Comparison of ENCODE assay signal across 1 cellular context in genomic region chr2:38750011-38750792, GRCh38.
TF ChIP-seq lines count a peak whose summit lies in the region.

No MANE protein-coding gene starts in this region.

TF ChIP-seq in K562, 482 proteins besides CTCF, POLR2A, EP300 and RAD21 (continued from another document):
- TF ChIP-seq ARNT (IDR thresholded peaks at IDR 0.05) (no peak), DDX20 (tag; IDR thresholded peaks at IDR 0.05; ENCODE audit: low read depth) (no peak), POLR2G (IDR thresholded peaks at IDR 0.05; ENCODE audit: low read depth, low read length) (peak; percentile 78), BRF2 (IDR thresholded peaks at IDR 0.05; ENCODE audit: borderline replicate concordance, insufficient read depth, insufficient read length) (no peak), MNT (conservative IDR thresholded peaks at IDR 0.05) (peak in 1 of 2 experiments; percentile 63), KLF1 (tag; IDR thresholded peaks at IDR 0.05) (no peak), HDAC1 (IDR thresholded peaks at IDR 0.05) (peak in 1 of 2 experiments; percentile 52; a peak in 1 of 4 replicates), U2AF1 (optimal IDR thresholded peaks at IDR 0.05; ENCODE audit: low read depth, low read length) (peak; percentile 29), ZNF57 (CRISPR knock-in tag; IDR thresholded peaks at IDR 0.05) (no peak), GTF2E2 (tag; IDR thresholded peaks at IDR 0.05) (no peak), NCOA4 (IDR thresholded peaks at IDR 0.05; ENCODE audit: partially characterized antibody) (no peak), BCOR (IDR thresholded peaks at IDR 0.05) (no peak), PTBP1 (IDR thresholded peaks at IDR 0.05; ENCODE audit: low read depth, low read length) (0 out of 2 replicates have a peak, but pooled peaks have one; percentile 20), NONO (IDR thresholded peaks at IDR 0.05; ENCODE audit: low read depth in 2 of 2, low read length in 1 of 2) (peak; percentile 58 to 86; a peak in 3 of 4 replicates), GMEB1 (CRISPR knock-in tag; IDR thresholded peaks at IDR 0.05) (0 out of 2 replicates have a peak, but pooled peaks have one; percentile 25), NR2C2 (CRISPR knock-in tag; IDR thresholded peaks at IDR 0.05) (no peak), NR2C2 (tag; IDR thresholded peaks at IDR 0.05) (no peak), NCOR1 (IDR thresholded peaks at IDR 0.05) (no peak), NRF1 (conservative IDR thresholded peaks at IDR 0.05 in 1 of 2, IDR thresholded peaks at IDR 0.05 in 1 of 2) (peak in 1 of 2 experiments; percentile 41; a peak in 2 of 4 replicates), CBFB (CRISPR knock-in tag; IDR thresholded peaks at IDR 0.05) (no peak), LARP7 (IDR thresholded peaks at IDR 0.05) (no peak), ZSCAN29 (IDR thresholded peaks at IDR 0.05) (0 out of 2 replicates have a peak, but pooled peaks have one; percentile 39), HNRNPH1 (optimal IDR thresholded peaks at IDR 0.05; ENCODE audit: low read depth, low read length) (peak; percentile 57), ESRRA (IDR thresholded peaks at IDR 0.05; ENCODE audit: borderline replicate concordance, low read depth) (no peak; the same call in 1 of the 2 replicates), TCFL5 (CRISPR knock-in tag; conservative IDR thresholded peaks at IDR 0.05) (no peak), COPS2 (conservative IDR thresholded peaks at IDR 0.05) (no peak), ELF2 (CRISPR knock-in tag; IDR thresholded peaks at IDR 0.05) (0 out of 2 replicates have a peak, but pooled peaks have one; percentile 15), ELF4 (CRISPR knock-in tag; IDR thresholded peaks at IDR 0.05) (0 out of 2 replicates have a peak, but pooled peaks have one; percentile 33), SNIP1 (IDR thresholded peaks at IDR 0.05; ENCODE audit: low read depth) (no peak), HES1 (IDR thresholded peaks at IDR 0.05; ENCODE audit: low read depth) (no peak), ZSCAN32 (CRISPR knock-in tag; IDR thresholded peaks at IDR 0.05) (0 out of 2 replicates have a peak, but pooled peaks have one; percentile 53), JUN (IDR thresholded peaks at IDR 0.05; ENCODE audit: borderline replicate concordance, low read depth, low read length) (no peak), JUN (CRISPR knock-in tag; IDR thresholded peaks at IDR 0.05; ENCODE audit: borderline replicate concordance) (0 out of 2 replicates have a peak, but pooled peaks have one; percentile 38), WHSC1 (IDR thresholded peaks at IDR 0.05; ENCODE audit: low read length) (no peak), HNRNPK (IDR thresholded peaks at IDR 0.05; ENCODE audit: low read depth, low read length, poor library complexity, severe bottlenecking) (no peak), SIN3A (IDR thresholded peaks at IDR 0.05; ENCODE audit: borderline replicate concordance in 2 of 2, control insufficient read depth in 1 of 2, low read depth in 2 of 2, low read length in 2 of 2) (peak in 1 of 2 experiments; percentile 79; a peak in 1 of 4 replicates), CCNT2 (IDR thresholded peaks at IDR 0.05; ENCODE audit: borderline replicate concordance, extremely low read depth, insufficient read length, low read depth, low read length) (peak; percentile 81), ZC3H4 (CRISPR knock-in tag; IDR thresholded peaks at IDR 0.05; ENCODE audit: borderline replicate concordance) (no peak; the same call in 1 of the 2 replicates), MYBL2 (IDR thresholded peaks at IDR 0.05; ENCODE audit: low read depth) (no peak), MYBL2 (CRISPR knock-in tag; IDR thresholded peaks at IDR 0.05; ENCODE audit: borderline replicate concordance) (no peak), ZNF280B (CRISPR knock-in tag; IDR thresholded peaks at IDR 0.05) (no peak), TBL1XR1 (IDR thresholded peaks at IDR 0.05; ENCODE audit: low read length in 2 of 2) (peak in 1 of 2 experiments; percentile 8; a peak in 1 of 4 replicates), SMAD4 (CRISPR knock-in tag; conservative IDR thresholded peaks at IDR 0.05) (no peak), FIP1L1 (IDR thresholded peaks at IDR 0.05; ENCODE audit: low read depth, low read length, poor library complexity, severe bottlenecking) (peak; percentile 84), BRD4 (IDR thresholded peaks at IDR 0.05) (peak; percentile 69; the same call in 1 of the 2 replicates), RB1 (IDR thresholded peaks at IDR 0.05; ENCODE audit: low read depth) (peak; percentile 72; the same call in 1 of the 2 replicates), HNRNPUL1 (IDR thresholded peaks at IDR 0.05; ENCODE audit: low read length) (peak; percentile 86), BRF1 (IDR thresholded peaks at IDR 0.05; ENCODE audit: borderline replicate concordance, extremely low read depth, insufficient read length) (no peak), MLX (CRISPR knock-in tag; conservative IDR thresholded peaks at IDR 0.05) (0 out of 4 replicates have a peak, but pooled peaks of 1 of the 2 experiments have one; percentile 43), TRIM28 (IDR thresholded peaks at IDR 0.05) (no peak), PHB (CRISPR knock-in tag; IDR thresholded peaks at IDR 0.05) (no peak), HNRNPL (IDR thresholded peaks at IDR 0.05; ENCODE audit: low read depth, low read length) (peak; percentile 52; the same call in 1 of the 2 replicates), NFIX (CRISPR knock-in tag; IDR thresholded peaks at IDR 0.05; ENCODE audit: low read depth) (no peak), TAF1 (IDR thresholded peaks at IDR 0.05; ENCODE audit: control insufficient read depth, extremely low read depth, insufficient read depth, low read length, severe bottlenecking) (peak; percentile 20)
- TF ChIP-seq, protein P1, sequence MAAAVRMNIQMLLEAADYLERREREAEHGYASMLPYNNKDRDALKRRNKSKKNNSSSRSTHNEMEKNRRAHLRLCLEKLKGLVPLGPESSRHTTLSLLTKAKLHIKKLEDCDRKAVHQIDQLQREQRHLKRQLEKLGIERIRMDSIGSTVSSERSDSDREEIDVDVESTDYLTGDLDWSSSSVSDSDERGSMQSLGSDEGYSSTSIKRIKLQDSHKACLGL (CRISPR knock-in tag; IDR thresholded peaks at IDR 0.05; ENCODE audit: borderline replicate concordance, poor library complexity, severe bottlenecking), result no peak
- TF ChIP-seq, protein P2, sequence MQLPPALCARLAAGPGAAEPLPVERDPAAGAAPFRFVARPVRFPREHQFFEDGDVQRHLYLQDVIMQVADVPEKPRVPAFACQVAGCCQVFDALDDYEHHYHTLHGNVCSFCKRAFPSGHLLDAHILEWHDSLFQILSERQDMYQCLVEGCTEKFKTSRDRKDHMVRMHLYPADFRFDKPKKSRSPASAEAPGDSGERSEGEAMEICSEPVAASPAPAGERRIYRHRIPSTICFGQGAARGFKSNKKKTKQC (CRISPR knock-in tag; IDR thresholded peaks at IDR 0.05), result 0 out of 2 replicates have a peak, but pooled peaks have one; percentile 16
- TF ChIP-seq, protein P3, sequence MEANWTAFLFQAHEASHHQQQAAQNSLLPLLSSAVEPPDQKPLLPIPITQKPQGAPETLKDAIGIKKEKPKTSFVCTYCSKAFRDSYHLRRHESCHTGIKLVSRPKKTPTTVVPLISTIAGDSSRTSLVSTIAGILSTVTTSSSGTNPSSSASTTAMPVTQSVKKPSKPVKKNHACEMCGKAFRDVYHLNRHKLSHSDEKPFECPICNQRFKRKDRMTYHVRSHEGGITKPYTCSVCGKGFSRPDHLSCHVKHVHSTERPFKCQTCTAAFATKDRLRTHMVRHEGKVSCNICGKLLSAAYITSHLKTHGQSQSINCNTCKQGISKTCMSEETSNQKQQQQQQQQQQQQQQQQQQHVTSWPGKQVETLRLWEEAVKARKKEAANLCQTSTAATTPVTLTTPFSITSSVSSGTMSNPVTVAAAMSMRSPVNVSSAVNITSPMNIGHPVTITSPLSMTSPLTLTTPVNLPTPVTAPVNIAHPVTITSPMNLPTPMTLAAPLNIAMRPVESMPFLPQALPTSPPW (CRISPR knock-in tag; IDR thresholded peaks at IDR 0.05), result no peak
- TF ChIP-seq, protein P4, sequence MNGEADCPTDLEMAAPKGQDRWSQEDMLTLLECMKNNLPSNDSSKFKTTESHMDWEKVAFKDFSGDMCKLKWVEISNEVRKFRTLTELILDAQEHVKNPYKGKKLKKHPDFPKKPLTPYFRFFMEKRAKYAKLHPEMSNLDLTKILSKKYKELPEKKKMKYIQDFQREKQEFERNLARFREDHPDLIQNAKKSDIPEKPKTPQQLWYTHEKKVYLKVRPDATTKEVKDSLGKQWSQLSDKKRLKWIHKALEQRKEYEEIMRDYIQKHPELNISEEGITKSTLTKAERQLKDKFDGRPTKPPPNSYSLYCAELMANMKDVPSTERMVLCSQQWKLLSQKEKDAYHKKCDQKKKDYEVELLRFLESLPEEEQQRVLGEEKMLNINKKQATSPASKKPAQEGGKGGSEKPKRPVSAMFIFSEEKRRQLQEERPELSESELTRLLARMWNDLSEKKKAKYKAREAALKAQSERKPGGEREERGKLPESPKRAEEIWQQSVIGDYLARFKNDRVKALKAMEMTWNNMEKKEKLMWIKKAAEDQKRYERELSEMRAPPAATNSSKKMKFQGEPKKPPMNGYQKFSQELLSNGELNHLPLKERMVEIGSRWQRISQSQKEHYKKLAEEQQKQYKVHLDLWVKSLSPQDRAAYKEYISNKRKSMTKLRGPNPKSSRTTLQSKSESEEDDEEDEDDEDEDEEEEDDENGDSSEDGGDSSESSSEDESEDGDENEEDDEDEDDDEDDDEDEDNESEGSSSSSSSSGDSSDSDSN (IDR thresholded peaks at IDR 0.05; ENCODE audit: borderline replicate concordance in 1 of 2, low read depth in 2 of 2, low read length in 2 of 2), result no peak
- TF ChIP-seq, protein P5, sequence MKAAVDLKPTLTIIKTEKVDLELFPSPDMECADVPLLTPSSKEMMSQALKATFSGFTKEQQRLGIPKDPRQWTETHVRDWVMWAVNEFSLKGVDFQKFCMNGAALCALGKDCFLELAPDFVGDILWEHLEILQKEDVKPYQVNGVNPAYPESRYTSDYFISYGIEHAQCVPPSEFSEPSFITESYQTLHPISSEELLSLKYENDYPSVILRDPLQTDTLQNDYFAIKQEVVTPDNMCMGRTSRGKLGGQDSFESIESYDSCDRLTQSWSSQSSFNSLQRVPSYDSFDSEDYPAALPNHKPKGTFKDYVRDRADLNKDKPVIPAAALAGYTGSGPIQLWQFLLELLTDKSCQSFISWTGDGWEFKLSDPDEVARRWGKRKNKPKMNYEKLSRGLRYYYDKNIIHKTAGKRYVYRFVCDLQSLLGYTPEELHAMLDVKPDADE (conservative IDR thresholded peaks at IDR 0.05; ENCODE audit: control insufficient read depth, low read depth, low read length), result peak; percentile 70; the same call in 1 of the 2 replicates
